12 cellular contexts compared by ENCODE assay signal in genomic region chr17:77422104-77422782, GRCh38.
DNase-seq lines count a peak whose midpoint lies in the region; ATAC-seq and TF ChIP-seq lines count a peak whose summit lies in the region.
"Had no signal": no experiment of that assay in that cellular context is flagged by ENCODE, and none has a peak within 500 bp of the region (broad histone marks: within the 10 kb centered on the region; RNA-seq: fewer than 3 reads in every experiment).

No MANE protein-coding gene starts in this region.

- H3K36me3 ChIP-seq in cardiac muscle cell (no peaks in the 10 kb centered on the region), urinary bladder (ENCODE audit: insufficient read depth) (no peaks in the 10 kb centered on the region)
- peaks cover 0 to 9% (median 0%) of the 10 kb centered on the region in 3 experiments for H3K36me3 ChIP-seq in naive thymus-derived CD4-positive, alpha-beta T cell (ENCODE audit: control insufficient read depth in 2 of 3, insufficient read depth in 3 of 3, low read length in 3 of 3)
- H3K36me3 ChIP-seq: thoracic aorta had no signal

- peaks cover 50% of the 10 kb centered on the region for H3K4me1 ChIP-seq in cardiac muscle cell (ENCODE audit: low read depth)
- peaks cover 46 to 59% of the 10 kb centered on the region in 2 donors for H3K4me1 ChIP-seq in naive thymus-derived CD4-positive, alpha-beta T cell (ENCODE audit: control insufficient read depth in 2 of 2, insufficient read depth in 2 of 2, low read length in 2 of 2)
- no peaks in the 10 kb centered on the region for H3K4me1 ChIP-seq in urinary bladder (ENCODE audit: insufficient read depth)

- TF ChIP-seq CTCF in cardiac muscle cell (IDR thresholded peaks at IDR 0.05; ENCODE audit: low read depth, low read length): no peak

- peak overlapping the region; percentile 81 for H3K27ac Mint-ChIP-seq in central memory CD8-positive, alpha-beta T cell (ENCODE audit: low read depth)
- peak overlapping the region; percentile 29 to 95 (median 90) for H3K27ac Mint-ChIP-seq in naive thymus-derived CD4-positive, alpha-beta T cell

- no peaks in the 10 kb centered on the region for H3K27me3 ChIP-seq in cardiac muscle cell
- no peaks in the 10 kb centered on the region for H3K27me3 ChIP-seq in naive thymus-derived CD4-positive, alpha-beta T cell (ENCODE audit: control insufficient read depth in 2 of 2, insufficient read depth in 2 of 2, low read length in 2 of 2)

- no peak overlapping the region for H3K4me3 ChIP-seq in cardiac muscle cell
- H3K4me3 ChIP-seq in naive thymus-derived CD4-positive, alpha-beta T cell (ENCODE audit: low read length): no peak overlapping the region
- no peak overlapping the region for H3K4me3 ChIP-seq in urinary bladder (ENCODE audit: low read depth, low read length)
- H3K4me3 ChIP-seq: GM12878, thoracic aorta had no signal

- H3K27me3 Mint-ChIP-seq in central memory CD8-positive, alpha-beta T cell: no peaks in the 10 kb centered on the region
- no peaks in the 10 kb centered on the region for H3K27me3 Mint-ChIP-seq in naive thymus-derived CD4-positive, alpha-beta T cell

- no peaks in the 10 kb centered on the region for H3K9me3 ChIP-seq in cardiac muscle cell (ENCODE audit: low read depth)
- H3K9me3 ChIP-seq in naive thymus-derived CD4-positive, alpha-beta T cell (ENCODE audit: control insufficient read depth in 2 of 3, low read length in 3 of 3): no peaks in the 10 kb centered on the region
- H3K9me3 ChIP-seq: thoracic aorta had no signal

- POLR2A ChIA-PET in naive thymus-derived CD4-positive, alpha-beta T cell (lab: Charles Lee): interaction anchor here (1.0 to 66.9 kb wide), 8 partner anchors 3 to 536 kb away, joined by 3 to 3353 read pairs (median 51); partner anchors contain the start of gene TNRC6C

- intact Hi-C loops in Right ventricle myocardium superior (cut with DNase I): loop anchor here (5.0 kb wide), 2 partner anchors 45 to 70 kb away; no protein-coding TSS in a partner anchor
- intact Hi-C loops in naive thymus-derived CD4-positive, alpha-beta T cell (cut with micrococcal nuclease): no loop called here

- H3K9me3 Mint-ChIP-seq in central memory CD8-positive, alpha-beta T cell: no peaks in the 10 kb centered on the region
- no peaks in the 10 kb centered on the region for H3K9me3 Mint-ChIP-seq in naive thymus-derived CD4-positive, alpha-beta T cell

- no peak for DNase-seq in cardiac muscle cell (ENCODE audit: low read depth in 1 of 2, low spot score in 1 of 2)
- no peak for DNase-seq in Right ventricle myocardium superior
- DNase-seq in central memory CD8-positive, alpha-beta T cell (ENCODE audit: low spot score in 2 of 2): no peak
- no peak for DNase-seq in naive thymus-derived CD4-positive, alpha-beta T cell
- DNase-seq in NCI-H524 (lab: John Stamatoyannopoulos, UW): no peak
- DNase-seq: NCI-H1048, SIG-M5 had no signal

- H3K36me3 Mint-ChIP-seq in central memory CD8-positive, alpha-beta T cell (ENCODE audit: insufficient read depth): peaks cover 16% of the 10 kb centered on the region
- peaks cover 0 to 16% (median 0%) of the 10 kb centered on the region in 5 donors for H3K36me3 Mint-ChIP-seq in naive thymus-derived CD4-positive, alpha-beta T cell

- H3K27ac ChIP-seq in cardiac muscle cell (peak overlapping the region; percentile 12), urinary bladder (ENCODE audit: low read depth) (peak overlapping the region; percentile 48)
- H3K27ac ChIP-seq in naive thymus-derived CD4-positive, alpha-beta T cell (ENCODE audit: low read depth, low read length): peak overlapping the region; percentile 51

- 81% methylated on average over 18 of the region's 18 CpGs for WGBS in urinary bladder

- ATAC-seq in Right ventricle myocardium superior (ENCODE audit: poor library complexity) (no peak), HG02623 (IDR thresholded peaks at IDR 0.05; ENCODE audit: unreplicated experiment) (no peak), HG03469 (IDR thresholded peaks at IDR 0.05; ENCODE audit: unreplicated experiment) (no peak)
- no peak for ATAC-seq in central memory CD8-positive, alpha-beta T cell (replicated peaks; ENCODE audit: extremely low read depth, poor library complexity, severe bottlenecking)
- no peak for ATAC-seq in naive thymus-derived CD4-positive, alpha-beta T cell

- H3K4me3 Mint-ChIP-seq in central memory CD8-positive, alpha-beta T cell: no peak overlapping the region
- peak overlapping the region in 4 of 10 donors; percentile 79 to 87 (median 82) for H3K4me3 Mint-ChIP-seq in naive thymus-derived CD4-positive, alpha-beta T cell

- peaks cover 41% of the 10 kb centered on the region for H3K4me1 Mint-ChIP-seq in central memory CD8-positive, alpha-beta T cell
- H3K4me1 Mint-ChIP-seq in naive thymus-derived CD4-positive, alpha-beta T cell: peaks cover 24 to 74% (median 64%) of the 10 kb centered on the region in 7 donors

- CTCF ChIA-PET in naive thymus-derived CD4-positive, alpha-beta T cell (lab: Charles Lee): interaction anchor here (0.8 to 3.6 kb wide), 6 partner anchors 8 to 73 kb away, joined by 3 to 24 read pairs (median 4); no protein-coding TSS in a partner anchor
